8 cellular contexts compared by ENCODE assay signal in genomic region chr2:43127208-43127940, GRCh38.
DNase-seq lines count a peak whose midpoint lies in the region; ATAC-seq and TF ChIP-seq lines count a peak whose summit lies in the region.

No MANE protein-coding gene starts in this region.

- H3K4me3 ChIP-seq in LNCaP clone FGC (ENCODE audit: low read depth, low read length) = no peak overlapping the region
- no peak overlapping the region for H3K4me3 ChIP-seq in mucosa of descending colon

- H3K9me3 Mint-ChIP-seq in dendritic cell treated with granulocyte-macrophage colony-stimulating factor and Interleukin-4, amounts not matched to agents 40 ng/mL and 50 ng/mL, for 4 days = no peaks in the 10 kb centered on the region
- no peaks in the 10 kb centered on the region for H3K9me3 Mint-ChIP-seq in stimulated activated effector memory CD8-positive, alpha-beta T cell treated with anti-CD3 and anti-CD28 coated beads, Interleukin-12 subunit alpha, Interleukin-12 subunit beta, amount 100 ng/mL, for 72 hours

- no peaks in the 10 kb centered on the region for H3K36me3 Mint-ChIP-seq in dendritic cell treated with granulocyte-macrophage colony-stimulating factor and Interleukin-4, amounts not matched to agents 40 ng/mL and 50 ng/mL, for 4 days (ENCODE audit: low read depth)
- H3K36me3 Mint-ChIP-seq in stimulated activated effector memory CD8-positive, alpha-beta T cell treated with anti-CD3 and anti-CD28 coated beads, Interleukin-12 subunit alpha, Interleukin-12 subunit beta, amount 100 ng/mL, for 72 hours = peaks cover 12% of the 10 kb centered on the region

- H3K9me3 ChIP-seq in mucosa of descending colon = no peaks in the 10 kb centered on the region

- H3K4me1 Mint-ChIP-seq in dendritic cell treated with granulocyte-macrophage colony-stimulating factor and Interleukin-4, amounts not matched to agents 40 ng/mL and 50 ng/mL, for 4 days (ENCODE audit: low read depth) = peaks cover 93% of the 10 kb centered on the region
- H3K4me1 Mint-ChIP-seq in stimulated activated effector memory CD8-positive, alpha-beta T cell treated with anti-CD3 and anti-CD28 coated beads, Interleukin-12 subunit alpha, Interleukin-12 subunit beta, amount 100 ng/mL, for 72 hours = peaks cover 56% of the 10 kb centered on the region

- peak overlapping the region; percentile 59 for H3K4me3 Mint-ChIP-seq in dendritic cell treated with granulocyte-macrophage colony-stimulating factor and Interleukin-4, amounts not matched to agents 40 ng/mL and 50 ng/mL, for 4 days
- H3K4me3 Mint-ChIP-seq in stimulated activated effector memory CD8-positive, alpha-beta T cell treated with anti-CD3 and anti-CD28 coated beads, Interleukin-12 subunit alpha, Interleukin-12 subunit beta, amount 100 ng/mL, for 72 hours = peak overlapping the region; percentile 61

- no peaks in the 10 kb centered on the region for H3K36me3 ChIP-seq in mucosa of descending colon (ENCODE audit: low read depth)

- peaks cover 29% of the 10 kb centered on the region for H3K4me1 ChIP-seq in mucosa of descending colon (ENCODE audit: low read depth)

- intact Hi-C loops in dendritic cell treated with granulocyte-macrophage colony-stimulating factor and Interleukin-4, amounts not matched to agents 40 ng/mL and 50 ng/mL, for 4 days (cut with micrococcal nuclease) = loop anchor here (2.0 to 10.0 kb wide), 2 partner anchors 103 to 153 kb away; no protein-coding TSS in a partner anchor
- intact Hi-C loops in mucosa of descending colon (cut with DNase I, micrococcal nuclease) = no loop called here

- TF ChIP-seq CTCF in LNCaP clone FGC (IDR thresholded peaks at IDR 0.05; ENCODE audit: control insufficient read depth, extremely low read depth, insufficient read depth) = 0 out of 2 replicates have a peak, but pooled peaks have one; percentile 25
- peak; percentile 47 for TF ChIP-seq CTCF in mucosa of descending colon (IDR thresholded peaks at IDR 0.05)

- DNase-seq in Daoy (ENCODE audit: low read depth) = peak; percentile 75
- no peak for DNase-seq in LNCaP clone FGC (ENCODE audit: low read depth)
- DNase-seq in activated CD4-positive, alpha-beta T cell treated with anti-CD3 and anti-CD28 coated beads for 48 hours = peak; percentile 96
- peak; percentile 83 to 90 (median 87) for DNase-seq in mucosa of descending colon
- peak; percentile 94 to 96 for DNase-seq in stimulated activated effector memory CD8-positive, alpha-beta T cell treated with anti-CD3 and anti-CD28 coated beads, Interleukin-12 subunit alpha, Interleukin-12 subunit beta, amount 100 ng/mL, for 72 hours (ENCODE audit: low spot score in 2 of 2)
- DNase-seq in dedifferentiated amniotic fluid mesenchymal stem cell (ENCODE audit: extremely low spot score) = no peak
- no peak for DNase-seq in NCI-H1105 treated with DMSO at 0.1 percent for 48 hours (lab: John Stamatoyannopoulos, UW)

- H3K27me3 Mint-ChIP-seq in dendritic cell treated with granulocyte-macrophage colony-stimulating factor and Interleukin-4, amounts not matched to agents 40 ng/mL and 50 ng/mL, for 4 days = no peaks in the 10 kb centered on the region

- H3K27ac Mint-ChIP-seq in dendritic cell treated with granulocyte-macrophage colony-stimulating factor and Interleukin-4, amounts not matched to agents 40 ng/mL and 50 ng/mL, for 4 days = peak overlapping the region; percentile 84
- H3K27ac Mint-ChIP-seq in stimulated activated effector memory CD8-positive, alpha-beta T cell treated with anti-CD3 and anti-CD28 coated beads, Interleukin-12 subunit alpha, Interleukin-12 subunit beta, amount 100 ng/mL, for 72 hours = peak overlapping the region; percentile 2

- peak; percentile 22 for ATAC-seq in mucosa of descending colon
- peak; percentile 66 for ATAC-seq in stimulated activated effector memory CD8-positive, alpha-beta T cell treated with anti-CD3 and anti-CD28 coated beads, Interleukin-12 subunit alpha, Interleukin-12 subunit beta, amount 100 ng/mL, for 72 hours

Comparison
In these comparisons a context has a peak if more than half of its experiments do, and no peak if none do; other contexts are left out.
1. DNase-seq: peak in Daoy (single experiment), activated CD4-positive, alpha-beta T cell treated with anti-CD3 and anti-CD28 coated beads for 48 hours (single experiment), mucosa of descending colon (3 of 3) and stimulated activated effector memory CD8-positive, alpha-beta T cell treated with anti-CD3 and anti-CD28 coated beads, Interleukin-12 subunit alpha, Interleukin-12 subunit beta, amount 100 ng/mL, for 72 hours (2 of 2); none in LNCaP clone FGC (single experiment), dedifferentiated amniotic fluid mesenchymal stem cell (single experiment) and NCI-H1105 treated with DMSO at 0.1 percent for 48 hours (single experiment).